ENCODE assay signal across 16 cellular contexts in the genomic region with DNA sequence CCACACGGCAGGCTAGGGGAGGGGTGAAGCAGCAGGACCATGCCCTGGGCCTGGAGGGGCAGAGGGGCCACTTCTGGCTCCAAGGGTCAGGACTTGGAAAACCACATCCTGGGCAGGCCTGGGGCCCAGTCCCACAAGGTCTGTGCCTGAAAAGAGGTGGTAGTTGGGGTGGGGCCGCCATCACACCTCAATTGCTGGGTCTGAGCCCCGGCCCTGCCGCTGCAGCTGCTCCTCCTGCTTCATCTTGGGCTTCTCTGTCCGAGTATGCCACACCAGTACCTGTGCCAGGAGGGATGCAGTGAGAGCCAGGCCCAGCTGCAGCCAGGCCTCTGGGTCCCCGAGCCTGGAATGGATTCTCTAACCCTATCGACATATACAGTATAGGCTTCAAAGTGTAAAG. TPM values are rescaled to one million over a fixed set of nuclear protein-coding genes. Genes with fewer than 3 reads are reported as not detected.
DNase-seq lines count a peak whose midpoint lies in the region; ATAC-seq and TF ChIP-seq lines count a peak whose summit lies in the region.
"Had no signal": no experiment of that assay in that cellular context is flagged by ENCODE, and none has a peak within 500 bp of the region (broad histone marks: within the 10 kb centered on the region; RNA-seq: fewer than 3 reads in every experiment).

No MANE protein-coding gene starts in this region.

- intact Hi-C loops in right cardiac atrium (cut with DNase I) (no loop called here), left ventricle myocardium inferior (cut with micrococcal nuclease) (no loop called here), dorsolateral prefrontal cortex (cut with DNase I) (no loop called here)

- peaks cover 23% of the 10 kb centered on the region for H3K4me1 Mint-ChIP-seq in neural progenitor cell

- no peak overlapping the region for H2AFZ ChIP-seq in neural progenitor cell (replicated peaks)

- no peak for TF ChIP-seq POLR2A in GM18505 (IDR thresholded peaks at IDR 0.05; ENCODE audit: borderline replicate concordance, extremely low read depth, insufficient read depth, insufficient read length)

- no peak overlapping the region for H3K4me2 ChIP-seq in neural progenitor cell
- H3K4me2 ChIP-seq: KMS-11 had no signal

- H3K27me3 ChIP-seq in right cardiac atrium (ENCODE audit: control insufficient read depth, insufficient read depth) (no peaks in the 10 kb centered on the region), left ventricle myocardium inferior (ENCODE audit: low read depth) (no peaks in the 10 kb centered on the region), dorsolateral prefrontal cortex (no peaks in the 10 kb centered on the region), neural progenitor cell (peaks cover 13% of the 10 kb centered on the region)

- H3K4me1 ChIP-seq in right cardiac atrium (ENCODE audit: control insufficient read depth, insufficient read depth, low read length) (no peaks in the 10 kb centered on the region), left ventricle myocardium inferior (peaks cover 38% of the 10 kb centered on the region), neural progenitor cell (peaks cover 7% of the 10 kb centered on the region)

- peaks cover 3% of the 10 kb centered on the region for H3K36me3 Mint-ChIP-seq in neural progenitor cell

- H3K79me2 ChIP-seq in neural progenitor cell (ENCODE audit: low read depth) = peaks cover 9% of the 10 kb centered on the region

- H3K4me3 ChIP-seq in right cardiac atrium (ENCODE audit: low read length) = no peak overlapping the region
- H3K4me3 ChIP-seq in left ventricle myocardium inferior = no peak overlapping the region
- no peak overlapping the region for H3K4me3 ChIP-seq in dorsolateral prefrontal cortex
- H3K4me3 ChIP-seq in neural progenitor cell = no peak overlapping the region

- DNase-seq in right cardiac atrium (peak in 2 of 3 donors; percentile 37 to 51), left ventricle myocardium inferior (no peak), dorsolateral prefrontal cortex (no peak), neural progenitor cell (ENCODE audit: low spot score) (no peak), HK-2 (ENCODE audit: unreplicated experiment) (no peak)
- DNase-seq: DMS 273 treated with DMSO at 0.1 percent for 48 hours; GF-D8; HFFc6; NCI-H1436; NCI-H2029; NCI-H2171; NCI-H446; NCI-H69; NK-92 treated with Interleukin-12 subunit alpha and Interleukin-12 subunit beta, amount 100 ng/mL, for 24 hours had no signal

- H3F3A ChIP-seq in neural progenitor cell (ENCODE audit: low read depth) = peaks cover 30% of the 10 kb centered on the region

- ATAC-seq in right cardiac atrium = no peak
- ATAC-seq in GM18505 (IDR thresholded peaks at IDR 0.05; ENCODE audit: unreplicated experiment) = no peak

- WGBS in right cardiac atrium = 86% methylated on average over 7 of the region's 7 CpGs

- no peak for TF ChIP-seq CTCF in left ventricle myocardium inferior (IDR thresholded peaks at IDR 0.05; ENCODE audit: borderline replicate concordance)
- no peak for TF ChIP-seq CTCF in dorsolateral prefrontal cortex (IDR thresholded peaks at IDR 0.05 in 54 of 56, conservative IDR thresholded peaks at IDR 0.05 in 2 of 56; ENCODE audit: low read depth in 1 of 56, partially characterized antibody in 56 of 56)
- no peak for TF ChIP-seq CTCF in neural progenitor cell (IDR thresholded peaks at IDR 0.05)

- H3K27ac ChIP-seq in right cardiac atrium (ENCODE audit: low read length) = no peak overlapping the region
- no peak overlapping the region for H3K27ac ChIP-seq in left ventricle myocardium inferior (replicated peaks)
- H3K27ac ChIP-seq in dorsolateral prefrontal cortex = peak overlapping the region in 55 of 59 donors; percentile 23 to 99 (median 92)
- H3K27ac ChIP-seq in neural progenitor cell = no peak overlapping the region
- H3K27ac ChIP-seq: KMS-11 had no signal

- H4K20me1 ChIP-seq in neural progenitor cell (ENCODE audit: low read depth) = no peaks in the 10 kb centered on the region

- H3K9me3 Mint-ChIP-seq in neural progenitor cell = no peaks in the 10 kb centered on the region
- H3K9me3 Mint-ChIP-seq: HFFc6 had no signal

- no peak overlapping the region for H3K4me3 Mint-ChIP-seq in neural progenitor cell
- H3K4me3 Mint-ChIP-seq: HFFc6 had no signal

- peaks cover 4% of the 10 kb centered on the region for H3K27me3 Mint-ChIP-seq in neural progenitor cell (ENCODE audit: insufficient read depth, low read depth)

- H3K9me3 ChIP-seq in right cardiac atrium (ENCODE audit: control insufficient read depth, low read length) = no peaks in the 10 kb centered on the region
- no peaks in the 10 kb centered on the region for H3K9me3 ChIP-seq in left ventricle myocardium inferior (replicated peaks)
- no peaks in the 10 kb centered on the region for H3K9me3 ChIP-seq in neural progenitor cell (ENCODE audit: low read depth)

- H3K27ac Mint-ChIP-seq in neural progenitor cell = no peak overlapping the region

- H3K36me3 ChIP-seq in left ventricle myocardium inferior (peaks cover 25% of the 10 kb centered on the region), neural progenitor cell (no peaks in the 10 kb centered on the region)

- no peak overlapping the region for H3K9ac ChIP-seq in neural progenitor cell
- H3K9ac ChIP-seq: KMS-11 had no signal

RNA-seq across cellular contexts. Expression of gene ROM1, which starts 2.5 kb away (rescaled TPM):
- total RNA-seq in right cardiac atrium (1 to 10 TPM; 6.1 to 7.9 (median 6.6) TPM), left ventricle myocardium inferior (2.0 TPM), dorsolateral prefrontal cortex (10 to 100 TPM; 11.3 to 68.7 (median 24.9) TPM), neural progenitor cell (ENCODE audit: low replicate concordance) (2.2 TPM in 1 of 2 replicates, not detected in the other)
- 7.9 TPM for polyA plus RNA-seq in right cardiac atrium

RNA-seq across cellular contexts. Expression of gene EML3, which starts 2.9 kb away (rescaled TPM):
- total RNA-seq in right cardiac atrium = 10 to 100 TPM; 23.5 to 33.3 (median 26.7) TPM
- 23.9 TPM for polyA plus RNA-seq in right cardiac atrium
- total RNA-seq in left ventricle myocardium inferior = 14.6 TPM
- 10 to 100 TPM; 19.0 to 72.1 (median 37.3) TPM for total RNA-seq in dorsolateral prefrontal cortex
- 4.0 and 26.6 TPM in 2 replicates for total RNA-seq in neural progenitor cell (ENCODE audit: low replicate concordance)

RNA-seq across cellular contexts. Expression of gene B3GAT3, which starts 6.3 kb away (rescaled TPM):
- total RNA-seq in right cardiac atrium (10 to 100 TPM; 10.7 to 23.1 (median 16.7) TPM), left ventricle myocardium inferior (13.2 TPM), dorsolateral prefrontal cortex (10 to 100 TPM; 52.5 to 99.7 (median 70.4) TPM), neural progenitor cell (ENCODE audit: low replicate concordance) (21.2 and 44.0 TPM in 2 replicates)
- 18.7 TPM for polyA plus RNA-seq in right cardiac atrium

RNA-seq across cellular contexts. Expression of gene MTA2, which starts 13.9 kb away (rescaled TPM):
- 10 to 100 TPM; 34.8 to 47.6 (median 38.3) TPM for total RNA-seq in right cardiac atrium
- polyA plus RNA-seq in right cardiac atrium = 24.1 TPM
- total RNA-seq in left ventricle myocardium inferior = 26.3 TPM
- 10 to 100 TPM; 39.4 to 85.0 (median 58.9) TPM for total RNA-seq in dorsolateral prefrontal cortex
- 108 and 135 TPM in 2 replicates for total RNA-seq in neural progenitor cell (ENCODE audit: low replicate concordance)

RNA-seq across cellular contexts. Expression of gene TUT1, which starts 24.2 kb away (rescaled TPM):
- total RNA-seq in right cardiac atrium = 10 to 100 TPM in 3 of 4 donors, 1 to 10 TPM in 1; 8.0 to 15.3 (median 11.5) TPM
- 10.7 TPM for polyA plus RNA-seq in right cardiac atrium
- total RNA-seq in left ventricle myocardium inferior = 12.5 TPM
- total RNA-seq in dorsolateral prefrontal cortex = 10 to 100 TPM; 11.6 to 30.9 (median 19.4) TPM
- total RNA-seq in neural progenitor cell (ENCODE audit: low replicate concordance) = 4.8 and 23.1 TPM in 2 replicates

Comparison
In these comparisons a context has a peak if more than half of its experiments do, and no peak if none do; other contexts are left out.
1. DNase-seq: peak in right cardiac atrium (2 of 3); none in left ventricle myocardium inferior (single experiment), dorsolateral prefrontal cortex (0 of 10), neural progenitor cell (single experiment) and HK-2 (single experiment).
2. H3K27ac ChIP-seq: peak in dorsolateral prefrontal cortex (55 of 59); none in right cardiac atrium (single experiment), left ventricle myocardium inferior (single experiment) and neural progenitor cell (single experiment).